ENCODE assay signal across 16 cellular contexts in the genomic region with DNA sequence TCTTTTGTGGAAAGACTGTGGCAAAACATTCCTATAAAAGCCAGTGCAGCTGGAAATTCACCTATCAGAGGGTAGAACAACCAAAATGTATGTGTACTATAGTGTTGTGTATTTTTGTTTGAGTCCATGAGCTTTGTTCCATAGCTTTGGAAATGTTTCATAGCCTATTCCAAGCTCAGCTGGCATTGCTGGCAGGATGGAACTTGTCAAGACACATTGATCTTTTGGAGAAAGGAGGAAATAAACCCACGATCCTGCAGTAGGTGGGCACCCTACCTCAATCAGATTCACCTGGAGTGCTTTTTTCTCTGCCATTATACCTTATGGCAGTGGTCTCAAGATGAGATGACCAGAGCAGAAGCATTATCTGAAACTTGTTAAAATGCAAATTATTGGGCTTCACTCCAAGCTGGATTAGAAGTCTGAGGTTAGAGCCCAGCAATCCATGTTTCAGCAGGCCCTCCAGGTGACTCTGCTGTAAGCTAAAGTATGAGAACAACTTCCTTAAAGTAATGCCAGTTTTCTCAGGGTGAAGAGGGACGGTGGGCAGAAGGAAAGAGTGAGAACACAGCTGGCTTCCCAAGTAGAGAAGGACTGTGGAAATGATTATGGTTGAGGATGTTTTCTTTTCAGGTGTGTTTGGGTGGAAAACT. TPM values are rescaled to one million over a fixed set of nuclear protein-coding genes. Genes with fewer than 3 reads are reported as not detected.
DNase-seq lines count a peak whose midpoint lies in the region; ATAC-seq and TF ChIP-seq lines count a peak whose summit lies in the region.
"Had no signal": no experiment of that assay in that cellular context is flagged by ENCODE, and none has a peak within 500 bp of the region (broad histone marks: within the 10 kb centered on the region; RNA-seq: fewer than 3 reads in every experiment).

No MANE protein-coding gene starts in this region.

- intact Hi-C loops in breast epithelium (cut with DNase I; ENCODE audit: low total_unique reads), result no loop called here
- intact Hi-C loops in MCF 10A (cut with micrococcal nuclease), result no loop called here
- intact Hi-C loops in esophagus squamous epithelium (cut with DNase I), result no loop called here
- intact Hi-C loops in left colon (cut with DNase I, micrococcal nuclease), result no loop called here

- peaks cover 9% of the 10 kb centered on the region for H3K4me1 Mint-ChIP-seq in MCF 10A (ENCODE audit: insufficient read depth, unreplicated experiment)
- H3K4me1 Mint-ChIP-seq in mesothelial cell of epicardium, result peaks cover 17% of the 10 kb centered on the region
- H3K4me1 Mint-ChIP-seq: CD14-positive monocyte had no signal

- TF ChIP-seq CTCF in breast epithelium (IDR thresholded peaks at IDR 0.05), result no peak
- TF ChIP-seq CTCF in MCF 10A (IDR thresholded peaks at IDR 0.05; ENCODE audit: unreplicated experiment), result no peak
- no peak for TF ChIP-seq CTCF in esophagus squamous epithelium (IDR thresholded peaks at IDR 0.05)
- TF ChIP-seq CTCF in mesothelial cell of epicardium (IDR thresholded peaks at IDR 0.05; ENCODE audit: unreplicated experiment), result no peak

- POLR2A ChIA-PET in MCF 10A (lab: Yijun Ruan, JAX), result interaction anchor here (0.9 to 2.4 kb wide), 7 partner anchors 10 to 319 kb away, joined by 3 to 16 read pairs (median 3); no protein-coding TSS in a partner anchor

- H3K36me3 ChIP-seq in breast epithelium (no peaks in the 10 kb centered on the region), esophagus squamous epithelium (no peaks in the 10 kb centered on the region)

- ATAC-seq in GM18517 (IDR thresholded peaks at IDR 0.05; ENCODE audit: unreplicated experiment) (no peak), HG02571 (IDR thresholded peaks at IDR 0.05; ENCODE audit: unreplicated experiment) (no peak), left colon (no peak)
- ATAC-seq: CD8-positive, alpha-beta T cell; HCT116 had no signal

- H3K27ac ChIP-seq in breast epithelium (peak overlapping the region; percentile 6 to 19), esophagus squamous epithelium (peak overlapping the region; percentile 51 to 66 (median 60))
- H3K27ac ChIP-seq: 22Rv1 had no signal

- 28 to 32% methylated on average over 2 of the region's 2 CpGs for WGBS in esophagus squamous epithelium, 2 donors

- H3K4me3 Mint-ChIP-seq in MCF 10A (ENCODE audit: unreplicated experiment) (no peak overlapping the region), mesothelial cell of epicardium (no peak overlapping the region)
- H3K4me3 Mint-ChIP-seq: CD14-positive monocyte; CD8-positive, alpha-beta T cell had no signal

- DNase-seq in breast epithelium (ENCODE audit: low spot score in 2 of 2) (no peak), MCF 10A (ENCODE audit: unreplicated experiment) (no peak), esophagus squamous epithelium (lab: John Stamatoyannopoulos, UW) (no peak), mesothelial cell of epicardium (ENCODE audit: low spot score in 2 of 2, unreplicated experiment in 2 of 2) (no peak), Kasumi-1 (lab: John Stamatoyannopoulos, UW) (no peak), left colon (no peak)
- DNase-seq: CD8-positive, alpha-beta T cell; COR-L47; DMS153; DND-41; GDM1 had no signal

- H3K27me3 Mint-ChIP-seq in MCF 10A (ENCODE audit: insufficient read depth, unreplicated experiment) (no peaks in the 10 kb centered on the region), mesothelial cell of epicardium (ENCODE audit: low read depth) (no peaks in the 10 kb centered on the region)

- no peak overlapping the region for H3K27ac Mint-ChIP-seq in MCF 10A (ENCODE audit: low read depth, unreplicated experiment)
- peak overlapping the region; percentile 60 for H3K27ac Mint-ChIP-seq in mesothelial cell of epicardium
- H3K27ac Mint-ChIP-seq: CD14-positive monocyte; CD8-positive, alpha-beta T cell had no signal

- H3K4me1 ChIP-seq in breast epithelium (no peaks in the 10 kb centered on the region), esophagus squamous epithelium (peaks cover 0 to 37% (median 12%) of the 10 kb centered on the region in 3 donors)

- CTCF ChIA-PET in MCF 10A (lab: Yijun Ruan, JAX), result interaction anchor here (0.6 to 3.0 kb wide), 5 partner anchors 10 to 431 kb away, joined by 3 to 9 read pairs (median 4); no protein-coding TSS in a partner anchor

- no peaks in the 10 kb centered on the region for H3K27me3 ChIP-seq in breast epithelium
- H3K27me3 ChIP-seq in esophagus squamous epithelium, result no peaks in the 10 kb centered on the region

- H3K4me3 ChIP-seq in breast epithelium (no peak overlapping the region), esophagus squamous epithelium (peak overlapping the region in 1 of 4 donors; percentile 21)

- H3K9me3 ChIP-seq in breast epithelium, result no peaks in the 10 kb centered on the region
- no peaks in the 10 kb centered on the region for H3K9me3 ChIP-seq in esophagus squamous epithelium

- H3K9me3 Mint-ChIP-seq in MCF 10A (ENCODE audit: unreplicated experiment), result no peaks in the 10 kb centered on the region
- H3K9me3 Mint-ChIP-seq in mesothelial cell of epicardium, result peaks cover 9% of the 10 kb centered on the region
- H3K9me3 Mint-ChIP-seq: CD8-positive, alpha-beta T cell had no signal

- H3K36me3 Mint-ChIP-seq in MCF 10A (ENCODE audit: insufficient read depth, unreplicated experiment), result peaks cover 8% of the 10 kb centered on the region
- no peaks in the 10 kb centered on the region for H3K36me3 Mint-ChIP-seq in mesothelial cell of epicardium
- H3K36me3 Mint-ChIP-seq: CD14-positive monocyte; CD8-positive, alpha-beta T cell had no signal

- no TSS peak for BruUV-seq in MCF 10A (replicated peaks; lab: Mats Ljungman, UMichigan)

- TF ChIP-seq POLR2A in breast epithelium (IDR thresholded peaks at IDR 0.05), result no peak
- no peak for TF ChIP-seq POLR2A in esophagus squamous epithelium (IDR thresholded peaks at IDR 0.05)

RNA-seq across cellular contexts. Expression of a gene that starts 30.3 kb away (rescaled TPM):
- 1 to 10 TPM in 2 of 3 donors, under 1 TPM in 1; 0.98 to 5.0 (median 2.2) TPM for total RNA-seq in breast epithelium
- total RNA-seq in MCF 10A (2022), result 37.4 and 48.8 TPM in 2 replicates
- 10 to 100 TPM; 10.2 to 50.4 (median 31.0) TPM for total RNA-seq in esophagus squamous epithelium
- 41.9 to 42.4 TPM (median 42.3 TPM) in 3 replicates for total RNA-seq in mesothelial cell of epicardium
- 10 to 100 TPM in 1 of 2 donors, 1 to 10 TPM in 1; 5.9 to 12.9 TPM for total RNA-seq in left colon
